Comparison of ENCODE assay signal across 8 cellular contexts in the genomic region with DNA sequence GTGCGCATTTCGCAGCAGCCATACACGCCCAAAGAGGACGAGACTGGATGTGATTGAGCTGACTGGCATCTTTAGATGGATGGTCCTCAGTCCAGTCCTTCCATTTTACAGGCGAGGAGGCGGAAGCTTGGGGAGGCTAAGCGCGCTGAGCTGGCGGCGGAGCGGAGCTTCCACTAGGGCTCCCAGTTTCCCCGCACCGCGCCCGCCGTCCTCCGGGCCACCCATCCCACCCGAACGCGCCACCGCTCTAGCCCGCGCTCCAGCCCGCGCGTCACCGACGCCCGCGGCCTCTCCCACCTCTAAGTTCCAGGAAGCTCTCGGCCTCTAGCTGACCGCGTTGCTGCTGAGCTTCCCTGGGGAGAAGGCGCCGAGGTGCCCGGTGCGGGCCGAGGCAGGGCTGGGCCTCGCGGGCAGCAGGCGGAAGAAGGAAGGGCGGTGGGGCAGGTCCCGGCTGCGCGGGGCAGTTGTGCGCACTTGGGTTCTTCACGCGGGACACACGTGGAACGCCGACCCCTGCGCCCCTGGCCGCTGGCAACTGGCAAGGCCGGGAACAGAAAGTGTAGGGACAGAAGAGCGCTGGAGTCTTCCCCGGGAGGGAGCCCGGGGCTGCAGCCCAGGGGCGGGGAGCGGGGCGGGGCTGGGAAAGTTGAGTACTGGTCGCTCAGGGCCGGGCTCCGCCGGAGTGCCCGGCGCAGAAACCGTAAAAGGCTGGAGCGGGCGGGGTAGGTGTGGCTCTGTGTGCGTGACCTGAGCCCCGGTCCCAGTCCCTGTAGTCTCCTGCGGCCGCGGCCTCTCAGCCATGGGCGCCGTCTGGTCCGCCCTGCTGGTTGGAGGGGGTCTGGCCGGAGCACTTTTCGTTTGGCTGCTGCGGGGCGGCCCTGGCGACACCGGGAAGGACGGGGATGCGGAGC. TPM values are rescaled to one million over a fixed set of nuclear protein-coding genes. Genes with fewer than 3 reads are reported as not detected.
A peak's percentile ranks its signal among the peaks of the same experiment; 100 is the strongest.
DNase-seq lines count a peak whose midpoint lies in the region; ATAC-seq and TF ChIP-seq lines count a peak whose summit lies in the region.

Gene STBD1, plus strand, starts transcription at position 763 of the 911 bp plus-strand sequence. Its CDS starts 37 bp downstream, at position 800.

- DNase-seq in NCI-H2227 (lab: John Stamatoyannopoulos, UW; ENCODE audit: unreplicated experiment) (peak; percentile 69), erythroblast (lab: John Stamatoyannopoulos, UW) (peak; percentile 14 to 28)
- peak; percentile 32 for DNase-seq in activated CD8-positive, alpha-beta T cell treated with anti-CD3 and anti-CD28 coated beads for 36 hours

- H3K27me3 Mint-ChIP-seq in activated CD8-positive, alpha-beta T cell treated with anti-CD3 and anti-CD28 coated beads for 36 hours: peaks cover 16% of the 10 kb centered on the region

- POLR2A ChIA-PET in activated CD8-positive, alpha-beta T cell treated with anti-CD3 and anti-CD28 coated beads for 36 hours (lab: Charles Lee): interaction anchor here (0.7 kb wide), 1 partner anchor 10 kb away, joined by 3 read pairs; no protein-coding TSS in a partner anchor

- H3K9ac ChIP-seq in subcutaneous abdominal adipose tissue (ENCODE audit: low read length in 5 of 5): peak within 1 kb of the TSS; percentile 83 to 91 (median 87)

- peak; percentile 19 for ATAC-seq in activated CD8-positive, alpha-beta T cell treated with anti-CD3 and anti-CD28 coated beads for 36 hours
- ATAC-seq in HG02610 (IDR thresholded peaks at IDR 0.05; ENCODE audit: unreplicated experiment): no peak

- no peaks in the 10 kb centered on the region for H3K36me3 Mint-ChIP-seq in activated CD8-positive, alpha-beta T cell treated with anti-CD3 and anti-CD28 coated beads for 36 hours (ENCODE audit: low read depth)

- H3K4me3 ChIP-seq in ACC112 (ENCODE audit: low read depth, low read length) (peak within 1 kb of the TSS; percentile 86), GM12875 (ENCODE audit: low read depth, low read length) (peak within 1 kb of the TSS; percentile 33), mesodermal cell (ENCODE audit: extremely low read depth, insufficient read depth, low read length, poor library complexity, severe bottlenecking) (peak within 1 kb of the TSS; percentile 68), subcutaneous abdominal adipose tissue (ENCODE audit: low read depth in 1 of 5, low read length in 5 of 5) (peak within 1 kb of the TSS; percentile 79 to 93 (median 90))

- CTCF ChIA-PET in activated CD8-positive, alpha-beta T cell treated with anti-CD3 and anti-CD28 coated beads for 36 hours (lab: Charles Lee): interaction anchor here (0.7 to 4.4 kb wide), 9 partner anchors 8 to 198 kb away, joined by 3 to 27 read pairs (median 4); no protein-coding TSS in a partner anchor

- no peaks in the 10 kb centered on the region for H3K27me3 ChIP-seq in ACC112 (ENCODE audit: insufficient read depth, low read length)
- no peaks in the 10 kb centered on the region for H3K27me3 ChIP-seq in subcutaneous abdominal adipose tissue (ENCODE audit: control insufficient read depth in 5 of 5, insufficient read depth in 4 of 5, low read length in 5 of 5)

- H3K79me2 ChIP-seq in ACC112 (ENCODE audit: control insufficient read depth, insufficient read depth, low read length, unreplicated experiment): peaks cover 43% of the 10 kb centered on the region

- 4% methylated on average over 39 to 69 of the region's 85 CpGs for WGBS in mesodermal cell (ENCODE audit: insufficient coverage in 2 of 2), 2 experiments

- H3K9me3 ChIP-seq in mesodermal cell (ENCODE audit: control insufficient read depth, low read length) (no peaks in the 10 kb centered on the region), subcutaneous abdominal adipose tissue (ENCODE audit: control insufficient read depth in 5 of 5, low read length in 5 of 5) (no peaks in the 10 kb centered on the region)

- H3K4me1 ChIP-seq in ACC112 (ENCODE audit: control insufficient read depth, insufficient read depth, low read length, unreplicated experiment) (peaks cover 34% of the 10 kb centered on the region), mesodermal cell (ENCODE audit: control insufficient read depth, insufficient read depth, low read length, poor library complexity, severe bottlenecking) (peaks cover 8% of the 10 kb centered on the region), subcutaneous abdominal adipose tissue (ENCODE audit: control insufficient read depth in 5 of 5, insufficient read depth in 5 of 5, low read length in 5 of 5) (peaks cover 2 to 75% (median 55%) of the 10 kb centered on the region in 5 donors)

- peak within 1 kb of the TSS; percentile 16 for H3K27ac Mint-ChIP-seq in activated CD8-positive, alpha-beta T cell treated with anti-CD3 and anti-CD28 coated beads for 36 hours

- no peak for TF ChIP-seq CTCF in GM12875 (IDR thresholded peaks at IDR 0.05; ENCODE audit: borderline replicate concordance, insufficient read depth, low read depth, low read length)
- no peak for TF ChIP-seq CTCF in activated CD8-positive, alpha-beta T cell treated with anti-CD3 and anti-CD28 coated beads for 36 hours (IDR thresholded peaks at IDR 0.05)

- H3K4me1 Mint-ChIP-seq in activated CD8-positive, alpha-beta T cell treated with anti-CD3 and anti-CD28 coated beads for 36 hours (ENCODE audit: low read depth): peaks cover 30% of the 10 kb centered on the region

- H3K27ac ChIP-seq in ACC112 (ENCODE audit: low read depth, low read length) (peak within 1 kb of the TSS; percentile 63), mesodermal cell (ENCODE audit: low read depth, low read length, severe bottlenecking) (no peak within 1 kb of the TSS), subcutaneous abdominal adipose tissue (ENCODE audit: low read depth, low read length) (peak within 1 kb of the TSS; percentile 90)

- intact Hi-C loops in activated CD8-positive, alpha-beta T cell treated with anti-CD3 and anti-CD28 coated beads for 36 hours (cut with micrococcal nuclease): no loop called here

- peak within 1 kb of the TSS; percentile 72 for H2AFZ ChIP-seq in ACC112 (ENCODE audit: low read length, unreplicated experiment)

- peak within 1 kb of the TSS; percentile 71 for H3K4me3 Mint-ChIP-seq in activated CD8-positive, alpha-beta T cell treated with anti-CD3 and anti-CD28 coated beads for 36 hours

- H3K36me3 ChIP-seq in ACC112 (ENCODE audit: insufficient read depth, low read length): 0 out of 2 replicates have a peak, but pooled peaks cover 7% of the 10 kb centered on the region
- peaks cover 19% of the 10 kb centered on the region for H3K36me3 ChIP-seq in mesodermal cell (ENCODE audit: control insufficient read depth, insufficient read depth, low read length)
- peaks cover 4 to 16% (median 10%) of the 10 kb centered on the region in 5 donors for H3K36me3 ChIP-seq in subcutaneous abdominal adipose tissue (ENCODE audit: control insufficient read depth in 5 of 5, insufficient read depth in 5 of 5, low read length in 5 of 5)

- TF ChIP-seq POLR2A in erythroblast (IDR thresholded peaks at IDR 0.05; ENCODE audit: low read length): no peak

- no peaks in the 10 kb centered on the region for H3K9me3 Mint-ChIP-seq in activated CD8-positive, alpha-beta T cell treated with anti-CD3 and anti-CD28 coated beads for 36 hours

RNA-seq across cellular contexts. Expression of gene STBD1, which starts in this region (rescaled TPM):
- under 1 TPM; 0.18 to 0.29 TPM for total RNA-seq in activated CD8-positive, alpha-beta T cell treated with anti-CD3 and anti-CD28 coated beads for 36 hours
- 2.2 TPM for polyA plus RNA-seq in mesodermal cell (2013, experiment 1 of 2)
- polyA plus RNA-seq in mesodermal cell (2013, experiment 2 of 2): 3.7 TPM

Comparison
In these comparisons a context has a peak if more than half of its experiments do, and no peak if none do; other contexts are left out.
1. Peak in DNase-seq and ATAC-seq in activated CD8-positive, alpha-beta T cell treated with anti-CD3 and anti-CD28 coated beads for 36 hours; RNA of the gene not detected or under 1 TPM.
2. H3K4me3 ChIP-seq: peak in every context shown above with its lines; median percentile 90 in subcutaneous abdominal adipose tissue; 86 in ACC112; 68 in mesodermal cell; 33 in GM12875.